ENCODE assay signal across 10 cellular contexts in the genomic region with DNA sequence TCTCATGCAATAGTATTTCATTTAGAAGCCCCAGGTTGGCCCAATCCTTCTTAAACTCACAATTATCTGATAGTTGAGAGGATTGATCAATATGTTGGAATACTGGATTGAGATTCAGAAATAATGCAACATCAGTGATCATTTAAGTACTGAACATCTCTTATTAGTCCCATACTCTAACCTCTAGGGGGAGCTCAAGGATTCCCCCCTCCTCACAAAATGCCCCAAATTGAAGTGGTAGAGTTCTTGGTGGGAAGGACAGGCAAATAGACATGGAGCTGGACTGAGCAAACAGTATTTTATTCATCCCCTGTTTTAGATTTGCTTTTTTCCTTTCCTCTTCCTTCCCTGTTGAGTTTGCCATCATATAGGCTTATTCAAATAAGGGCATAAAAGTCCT.
DNase-seq lines count a peak whose midpoint lies in the region; ATAC-seq and TF ChIP-seq lines count a peak whose summit lies in the region.
"Had no signal": no experiment of that assay in that cellular context is flagged by ENCODE, and none has a peak within 500 bp of the region (broad histone marks: within the 10 kb centered on the region; RNA-seq: fewer than 3 reads in every experiment).

No MANE protein-coding gene starts in this region.

- H3K4me3 Mint-ChIP-seq in activated CD8-positive, alpha-beta T cell treated with anti-CD3 and anti-CD28 coated beads for 36 hours, result no peak overlapping the region
- H3K4me3 Mint-ChIP-seq in activated CD8-positive, alpha-beta T cell treated with anti-CD3 and anti-CD28 coated beads, Interleukin-2, amount 10 ng/mL, durations not matched to agents 7 days and 5 days, result no peak overlapping the region
- no peak overlapping the region for H3K4me3 Mint-ChIP-seq in stimulated activated memory B cell treated with anti-CD40 and anti-IgM and Interleukin-4, amounts not matched to agents 10 μg/mL and 1 μg/mL and 100 μg/mL, for 72 hours

- no peak for ATAC-seq in activated CD8-positive, alpha-beta T cell treated with anti-CD3 and anti-CD28 coated beads for 36 hours
- ATAC-seq in activated CD8-positive, alpha-beta T cell treated with anti-CD3 and anti-CD28 coated beads, Interleukin-2, amount 10 ng/mL, durations not matched to agents 7 days and 5 days, result no peak
- ATAC-seq in thoracic aorta (ENCODE audit: insufficient number of reproducible peaks, low FRiP score, low read depth) (no peak), HG02973 (IDR thresholded peaks at IDR 0.05; ENCODE audit: unreplicated experiment) (no peak), omental fat pad (ENCODE audit: low FRiP score) (no peak)
- no peak for ATAC-seq in stimulated activated memory B cell treated with anti-CD40 and anti-IgM and Interleukin-4, amounts not matched to agents 10 μg/mL and 1 μg/mL and 100 μg/mL, for 72 hours

- H3K9me3 Mint-ChIP-seq in activated CD8-positive, alpha-beta T cell treated with anti-CD3 and anti-CD28 coated beads for 36 hours, result peaks cover 4% of the 10 kb centered on the region
- no peaks in the 10 kb centered on the region for H3K9me3 Mint-ChIP-seq in activated CD8-positive, alpha-beta T cell treated with anti-CD3 and anti-CD28 coated beads, Interleukin-2, amount 10 ng/mL, durations not matched to agents 7 days and 5 days (ENCODE audit: insufficient read depth)
- H3K9me3 Mint-ChIP-seq in stimulated activated memory B cell treated with anti-CD40 and anti-IgM and Interleukin-4, amounts not matched to agents 10 μg/mL and 1 μg/mL and 100 μg/mL, for 72 hours, result peaks cover 5% of the 10 kb centered on the region

- peaks cover 5% of the 10 kb centered on the region for H3K9me3 ChIP-seq in thoracic aorta

- H3K36me3 ChIP-seq in thoracic aorta, result no peaks in the 10 kb centered on the region

- H3K27ac ChIP-seq in thoracic aorta, result peak overlapping the region in 1 of 2 donors; percentile 22

- CTCF ChIA-PET in activated CD8-positive, alpha-beta T cell treated with anti-CD3 and anti-CD28 coated beads for 36 hours (lab: Charles Lee), result interaction anchor here (0.7 to 1.4 kb wide), 6 partner anchors 14 to 231 kb away, joined by 3 to 4 read pairs (median 4); no protein-coding TSS in a partner anchor
- CTCF ChIA-PET in activated CD8-positive, alpha-beta T cell treated with anti-CD3 and anti-CD28 coated beads, Interleukin-2, amount 10 ng/mL, durations not matched to agents 7 days and 5 days (lab: Charles Lee), result interaction anchor here (1.2 to 1.6 kb wide), 2 partner anchors 196 to 431 kb away, joined by 3 read pairs; no protein-coding TSS in a partner anchor

- no peak for DNase-seq in activated CD8-positive, alpha-beta T cell treated with anti-CD3 and anti-CD28 coated beads for 36 hours
- no peak for DNase-seq in activated CD8-positive, alpha-beta T cell treated with anti-CD3 and anti-CD28 coated beads, Interleukin-2, amount 10 ng/mL, durations not matched to agents 7 days and 5 days
- DNase-seq in NCI-H146 (lab: John Stamatoyannopoulos, UW), result peak; percentile 24
- DNase-seq in choroid plexus epithelial cell (ENCODE audit: low read depth), result peak; percentile 53
- no peak for DNase-seq in thoracic aorta (ENCODE audit: low spot score)
- no peak for DNase-seq in omental fat pad (ENCODE audit: low spot score)
- DNase-seq: activated CD4-positive, alpha-beta T cell treated with anti-CD3 and anti-CD28 coated beads for 4 hours; stimulated activated CD4-positive, alpha-beta T cell treated with anti-CD3 and anti-CD28 coated beads, Interleukin-15, amount 100 ng/mL, for 24 hours had no signal

- H3K4me1 Mint-ChIP-seq in activated CD8-positive, alpha-beta T cell treated with anti-CD3 and anti-CD28 coated beads for 36 hours (ENCODE audit: low read depth), result no peaks in the 10 kb centered on the region
- no peaks in the 10 kb centered on the region for H3K4me1 Mint-ChIP-seq in activated CD8-positive, alpha-beta T cell treated with anti-CD3 and anti-CD28 coated beads, Interleukin-2, amount 10 ng/mL, durations not matched to agents 7 days and 5 days (ENCODE audit: low read depth)
- no peaks in the 10 kb centered on the region for H3K4me1 Mint-ChIP-seq in stimulated activated memory B cell treated with anti-CD40 and anti-IgM and Interleukin-4, amounts not matched to agents 10 μg/mL and 1 μg/mL and 100 μg/mL, for 72 hours

- peaks cover 0 to 9% of the 10 kb centered on the region in 2 donors for H3K4me1 ChIP-seq in thoracic aorta (ENCODE audit: control insufficient read depth in 1 of 2, low read depth in 2 of 2)

- no peaks in the 10 kb centered on the region for H3K36me3 Mint-ChIP-seq in activated CD8-positive, alpha-beta T cell treated with anti-CD3 and anti-CD28 coated beads for 36 hours (ENCODE audit: low read depth)
- no peaks in the 10 kb centered on the region for H3K36me3 Mint-ChIP-seq in activated CD8-positive, alpha-beta T cell treated with anti-CD3 and anti-CD28 coated beads, Interleukin-2, amount 10 ng/mL, durations not matched to agents 7 days and 5 days (ENCODE audit: low read depth)
- H3K36me3 Mint-ChIP-seq in stimulated activated memory B cell treated with anti-CD40 and anti-IgM and Interleukin-4, amounts not matched to agents 10 μg/mL and 1 μg/mL and 100 μg/mL, for 72 hours, result no peaks in the 10 kb centered on the region

- POLR2A ChIA-PET in activated CD8-positive, alpha-beta T cell treated with anti-CD3 and anti-CD28 coated beads for 36 hours (lab: Charles Lee), result no interaction called here
- POLR2A ChIA-PET in activated CD8-positive, alpha-beta T cell treated with anti-CD3 and anti-CD28 coated beads, Interleukin-2, amount 10 ng/mL, durations not matched to agents 7 days and 5 days (lab: Charles Lee), result no interaction called here

- peak; percentile 41 for TF ChIP-seq CTCF in activated CD8-positive, alpha-beta T cell treated with anti-CD3 and anti-CD28 coated beads for 36 hours (IDR thresholded peaks at IDR 0.05)
- peak; percentile 67 for TF ChIP-seq CTCF in choroid plexus epithelial cell (conservative IDR thresholded peaks at IDR 0.05; ENCODE audit: low read depth, low read length)
- peak; percentile 31 for TF ChIP-seq CTCF in thoracic aorta (IDR thresholded peaks at IDR 0.05)
- no peak for TF ChIP-seq CTCF in omental fat pad (IDR thresholded peaks at IDR 0.05)

- intact Hi-C loops in activated CD8-positive, alpha-beta T cell treated with anti-CD3 and anti-CD28 coated beads for 36 hours (cut with micrococcal nuclease), result no loop called here

- no peak overlapping the region for H3K27ac Mint-ChIP-seq in activated CD8-positive, alpha-beta T cell treated with anti-CD3 and anti-CD28 coated beads for 36 hours
- no peak overlapping the region for H3K27ac Mint-ChIP-seq in activated CD8-positive, alpha-beta T cell treated with anti-CD3 and anti-CD28 coated beads, Interleukin-2, amount 10 ng/mL, durations not matched to agents 7 days and 5 days
- H3K27ac Mint-ChIP-seq in stimulated activated memory B cell treated with anti-CD40 and anti-IgM and Interleukin-4, amounts not matched to agents 10 μg/mL and 1 μg/mL and 100 μg/mL, for 72 hours, result no peak overlapping the region

- peaks cover 10% of the 10 kb centered on the region for H3K27me3 Mint-ChIP-seq in activated CD8-positive, alpha-beta T cell treated with anti-CD3 and anti-CD28 coated beads for 36 hours
- no peaks in the 10 kb centered on the region for H3K27me3 Mint-ChIP-seq in activated CD8-positive, alpha-beta T cell treated with anti-CD3 and anti-CD28 coated beads, Interleukin-2, amount 10 ng/mL, durations not matched to agents 7 days and 5 days (ENCODE audit: low read depth)
- H3K27me3 Mint-ChIP-seq in stimulated activated memory B cell treated with anti-CD40 and anti-IgM and Interleukin-4, amounts not matched to agents 10 μg/mL and 1 μg/mL and 100 μg/mL, for 72 hours, result no peaks in the 10 kb centered on the region

- no peaks in the 10 kb centered on the region for H3K27me3 ChIP-seq in thoracic aorta (replicated peaks; ENCODE audit: insufficient read depth)

- H3K4me3 ChIP-seq in choroid plexus epithelial cell (ENCODE audit: low read depth, low read length) (no peak overlapping the region), thoracic aorta (no peak overlapping the region)

Comparison
In these comparisons a context has a peak if more than half of its experiments do, and no peak if none do; other contexts are left out.
1. DNase-seq: peak in NCI-H146 (single experiment) and choroid plexus epithelial cell (single experiment); none in activated CD8-positive, alpha-beta T cell treated with anti-CD3 and anti-CD28 coated beads for 36 hours (single experiment), activated CD8-positive, alpha-beta T cell treated with anti-CD3 and anti-CD28 coated beads, Interleukin-2, amount 10 ng/mL, durations not matched to agents 7 days and 5 days (single experiment), thoracic aorta (single experiment) and omental fat pad (single experiment).
2. CTCF ChIP-seq: peak in activated CD8-positive, alpha-beta T cell treated with anti-CD3 and anti-CD28 coated beads for 36 hours (single experiment), choroid plexus epithelial cell (single experiment) and thoracic aorta (single experiment); none in omental fat pad (0 of 3).